Comparison of ENCODE assay signal across 8 cellular contexts in the genomic region with DNA sequence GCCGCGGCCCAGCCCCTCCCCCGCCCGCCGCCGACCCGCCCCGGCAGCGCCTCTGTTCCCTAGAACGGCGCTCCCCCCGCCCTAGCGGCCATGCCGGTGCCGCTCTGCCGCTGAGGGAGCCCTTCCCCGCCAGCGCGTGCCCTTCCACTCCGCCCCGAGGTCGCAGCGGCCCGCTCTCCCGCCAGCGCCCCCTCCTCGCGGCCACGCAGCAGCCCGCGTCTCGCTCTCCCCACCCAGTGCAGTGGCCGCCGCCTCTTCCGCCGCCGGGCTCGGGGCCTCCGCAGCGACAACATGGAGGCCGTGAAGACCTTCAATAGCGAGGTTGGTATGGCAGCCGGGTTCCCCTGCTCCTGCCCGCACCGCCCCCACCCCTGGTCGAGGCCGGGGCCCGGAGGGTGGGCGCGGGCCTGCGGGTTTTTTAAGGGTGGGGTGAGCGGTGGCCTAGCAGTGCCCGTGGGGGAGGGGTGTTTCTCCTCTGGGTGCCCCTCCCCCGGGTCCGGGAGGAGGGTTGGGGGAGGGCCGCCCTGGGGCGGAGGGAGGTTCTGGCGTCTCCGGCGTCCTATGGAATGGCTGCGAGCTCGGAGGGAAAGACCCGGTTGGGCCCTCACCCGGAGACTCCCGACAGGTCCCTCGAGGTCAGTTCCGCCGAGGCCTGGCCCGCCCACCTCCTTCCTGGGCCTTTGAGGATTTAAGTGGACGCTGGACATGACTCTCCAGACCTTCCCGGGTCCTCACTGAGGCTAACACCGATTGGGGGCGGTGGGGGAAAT. TPM values are rescaled to one million over a fixed set of nuclear protein-coding genes. Genes with fewer than 3 reads are reported as not detected.
DNase-seq lines count a peak whose midpoint lies in the region; ATAC-seq and TF ChIP-seq lines count a peak whose summit lies in the region.

No MANE protein-coding gene starts in this region.

- H3K4me3 ChIP-seq in IMR-90 (ENCODE audit: insufficient read depth, low read depth, low read length), result peak overlapping the region; percentile 87
- peak overlapping the region; percentile 98 for H3K4me3 ChIP-seq in OCI-LY7 (ENCODE audit: low read depth, low read length, poor library complexity, severe bottlenecking)
- H3K4me3 ChIP-seq in mononuclear cell (ENCODE audit: low read length), result peak overlapping the region; percentile 84

- H2AK5ac ChIP-seq in IMR-90 (ENCODE audit: low read depth, low read length), result peak overlapping the region; percentile 74

- DNase-seq in DMS 273 treated with DMSO at 0.1 percent for 48 hours (lab: John Stamatoyannopoulos, UW) (peak; percentile 77), IMR-90 (peak; percentile 97), OCI-LY7 (ENCODE audit: low spot score) (peak; percentile 88), activated T-cell treated with anti-CD3 and anti-CD28 coated beads for 4 hours (peak; percentile 80), epithelial cell of prostate (ENCODE audit: low read depth, low spot score) (peak; percentile 78)
- peak; percentile 78 to 79 for DNase-seq in stimulated activated CD8-positive, alpha-beta memory T cell treated with anti-CD3 and anti-CD28 coated beads, Interleukin-2, amount 100 ng/mL, for 48 hours (ENCODE audit: low read depth in 2 of 2)

- peaks cover 52% of the 10 kb centered on the region for H3K79me2 ChIP-seq in OCI-LY7 (ENCODE audit: insufficient read depth, low read depth, low read length)

- 0% methylated on average over 28 of the region's 73 CpGs; no CpG with 5 or more reads in 1 of the 2 experiments for WGBS in IMR-90 (ENCODE audit: extremely low coverage in 2 of 2, insufficient read length in 1 of 2), 2 experiments

- H2AK9ac ChIP-seq in IMR-90 (replicated peaks; ENCODE audit: low read depth, low read length, poor library complexity), result peak overlapping the region; percentile 97

- peaks cover 5% of the 10 kb centered on the region; the same call in 1 of the 2 replicates for H3K36me3 ChIP-seq in IMR-90 (ENCODE audit: control insufficient read depth, insufficient read depth, low read length)
- peaks cover 29% of the 10 kb centered on the region for H3K36me3 ChIP-seq in OCI-LY7 (ENCODE audit: insufficient read depth, low read length)

- H2AFZ ChIP-seq in IMR-90 (replicated peaks; ENCODE audit: low read length, poor library complexity) (peak overlapping the region; percentile 88), OCI-LY7 (ENCODE audit: low read length) (peak overlapping the region; percentile 96)

- H3K4me1 ChIP-seq in IMR-90 (ENCODE audit: control insufficient read depth, insufficient read depth, low read length) (peaks cover 2% of the 10 kb centered on the region), OCI-LY7 (ENCODE audit: insufficient read depth, low read length, poor library complexity, severe bottlenecking) (peaks cover 45% of the 10 kb centered on the region), mononuclear cell (ENCODE audit: insufficient read depth, low read length) (peaks cover 46% of the 10 kb centered on the region)

- POLR2A ChIA-PET in IMR-90 (lab: Charles Lee; ENCODE audit: unreplicated experiment) (interaction anchor here (0.6 kb wide), 1 partner anchor 75 kb away, joined by 4 read pairs; no protein-coding TSS in a partner anchor), OCI-LY7 (lab: Charles Lee) (interaction anchor here (0.5 to 3.9 kb wide), 4 partner anchors 14 to 80 kb away, joined by 3 to 16 read pairs (median 3); no protein-coding TSS in a partner anchor)

- H2BK15ac ChIP-seq in IMR-90 (ENCODE audit: low read depth, low read length), result no peak overlapping the region

- H2BK5ac ChIP-seq in IMR-90 (ENCODE audit: low read depth, low read length, poor library complexity, severe bottlenecking), result peak overlapping the region; percentile 98

- peak overlapping the region; percentile 100 for H3K27ac ChIP-seq in IMR-90 (ENCODE audit: insufficient read depth, low read length)
- H3K27ac ChIP-seq in OCI-LY7 (ENCODE audit: low read depth, low read length, poor library complexity, severe bottlenecking), result peak overlapping the region; percentile 77
- H3K27ac ChIP-seq in epithelial cell of prostate, result peak overlapping the region; percentile 95

- intact Hi-C loops in IMR-90 (cut with micrococcal nuclease), result loop anchor here (1.0 to 2.0 kb wide), 2 partner anchors 59 to 72 kb away; no protein-coding TSS in a partner anchor
- intact Hi-C loops in OCI-LY7 (cut with micrococcal nuclease; ENCODE audit: unreplicated experiment), result loop anchor here (1.0 to 5.0 kb wide), 4 partner anchors 58 to 444 kb away; no protein-coding TSS in a partner anchor

- H4K20me1 ChIP-seq in IMR-90 (ENCODE audit: insufficient read depth, low read length) (peaks cover 46% of the 10 kb centered on the region), OCI-LY7 (ENCODE audit: insufficient read depth, low read length) (peaks cover 32% of the 10 kb centered on the region)

- peak; percentile 96; the same call in 1 of the 2 replicates for TF ChIP-seq POLR2A in IMR-90 (IDR thresholded peaks at IDR 0.05; ENCODE audit: low read depth, low read length)

- no peaks in the 10 kb centered on the region for H3K27me3 ChIP-seq in IMR-90 (ENCODE audit: control insufficient read depth, insufficient read depth, low read length)
- no peaks in the 10 kb centered on the region for H3K27me3 ChIP-seq in mononuclear cell (ENCODE audit: insufficient read depth, low read length)

- ATAC-seq in GM21529 (IDR thresholded peaks at IDR 0.05; ENCODE audit: unreplicated experiment), result peak; percentile 80
- peak; percentile 94 for ATAC-seq in IMR-90 (ENCODE audit: low read depth)

- H3K79me1 ChIP-seq in IMR-90 (ENCODE audit: low read depth in 1 of 2, low read length in 2 of 2), result peaks cover 2 to 13% of the 10 kb centered on the region in 2 experiments; a peak in 2 of 4 replicates

- TF ChIP-seq CTCF in IMR-90 (conservative IDR thresholded peaks at IDR 0.05; ENCODE audit: low read depth, low read length) (no peak), OCI-LY7 (conservative IDR thresholded peaks at IDR 0.05; ENCODE audit: low read length) (no peak)

- H4K5ac ChIP-seq in IMR-90 (ENCODE audit: low read depth, low read length), result peak overlapping the region; percentile 47

- no peaks in the 10 kb centered on the region for H3K9me2 ChIP-seq in OCI-LY7 (ENCODE audit: insufficient read depth, low read length)

- dilution Hi-C loops in IMR-90 (cut with HindIII; ENCODE audit: low sequenced_read_pairs, unreplicated experiment), result no loop called here

- CTCF ChIA-PET in IMR-90 (lab: Yijun Ruan, JAX), result no interaction called here
- CTCF ChIA-PET in OCI-LY7 (lab: Charles Lee; ENCODE audit: unreplicated experiment), result no interaction called here

- H2BK120ac ChIP-seq in IMR-90 (ENCODE audit: low read depth, low read length), result peak overlapping the region; percentile 48

- in situ Hi-C loops in IMR-90 (cut with MboI; ENCODE audit: low sequenced_read_pairs), result no loop called here

- peak overlapping the region; percentile 63; the same call in 1 of the 2 replicates for H3K23ac ChIP-seq in IMR-90 (ENCODE audit: low read depth, low read length)

- H3K14ac ChIP-seq in IMR-90 (replicated peaks; ENCODE audit: low read depth, low read length), result peak overlapping the region; percentile 96

- H3K9me3 ChIP-seq in IMR-90 (ENCODE audit: control insufficient read depth, insufficient read depth, low read length) (no peaks in the 10 kb centered on the region), OCI-LY7 (ENCODE audit: low read length) (no peaks in the 10 kb centered on the region), mononuclear cell (ENCODE audit: low read depth, low read length) (no peaks in the 10 kb centered on the region)

- H3K9me1 ChIP-seq in IMR-90 (ENCODE audit: insufficient read depth, low read length), result peaks cover 15% of the 10 kb centered on the region

- peak overlapping the region; percentile 93 for H3K56ac ChIP-seq in IMR-90 (ENCODE audit: extremely low read depth, insufficient read depth, low read length)

- peak overlapping the region; percentile 94; the same call in 1 of the 2 replicates for H3K18ac ChIP-seq in IMR-90 (ENCODE audit: low read depth, low read length)

- peak overlapping the region; percentile 98 for H3K9ac ChIP-seq in IMR-90 (ENCODE audit: low read depth, low read length)

- TF ChIP-seq RAD21 in IMR-90 (IDR thresholded peaks at IDR 0.05; ENCODE audit: low read length), result no peak

- peak overlapping the region; percentile 97; a peak in 2 of 4 replicates for H4K8ac ChIP-seq in IMR-90 (ENCODE audit: low read depth in 2 of 2, low read length in 2 of 2)

- H4K91ac ChIP-seq in IMR-90 (ENCODE audit: insufficient read depth, low read depth, low read length), result peak overlapping the region; percentile 97

- no peak overlapping the region for H2BK20ac ChIP-seq in IMR-90 (ENCODE audit: low read depth, low read length)

- peak overlapping the region; percentile 78 for H3K4me2 ChIP-seq in IMR-90 (ENCODE audit: low read depth, low read length)
- H3K4me2 ChIP-seq in OCI-LY7 (ENCODE audit: low read length), result peak overlapping the region; percentile 98

- BruUV-seq in IMR-90 (replicated peaks; lab: Mats Ljungman, UMichigan) (no TSS peak), OCI-LY7 (replicated peaks; lab: Mats Ljungman, UMichigan) (no TSS peak)

- H3K4ac ChIP-seq in IMR-90 (ENCODE audit: low read depth, low read length), result peak overlapping the region; percentile 98

TF ChIP-seq in IMR-90, 13 proteins besides CTCF, POLR2A, EP300 and RAD21:
- TF ChIP-seq CEBPB (IDR thresholded peaks at IDR 0.05; ENCODE audit: low read depth, low read length), result no peak
- TF ChIP-seq MAZ (IDR thresholded peaks at IDR 0.05; ENCODE audit: borderline replicate concordance, low read depth, low read length), result peak; percentile 91
TF ChIP-seq in IMR-90: peak in this region for 1.

RNA-seq across cellular contexts. Expression of gene SCAF8, which starts 0.6 kb away (rescaled TPM):
- total RNA-seq in IMR-90 (2012; rRNA removed) (21.9 and 23.5 TPM in 2 replicates), OCI-LY7 (2022) (47.0 and 50.0 TPM in 2 replicates), mononuclear cell (83.4 TPM)
- polyA plus RNA-seq in IMR-90 (2012; rRNA removed), result 13.6 and 16.1 TPM in 2 replicates
- 4.1 and 6.9 TPM in 2 replicates for polyA plus RNA-seq in IMR-90 (2012; cell fraction: cytosol; rRNA removed)
- 5.1 and 23.0 TPM in 2 replicates for polyA plus RNA-seq in IMR-90 (2012; cell fraction: nucleus; rRNA removed; ENCODE audit: low replicate concordance)
- 23.9 and 25.8 TPM in 2 replicates for total RNA-seq in OCI-LY7 (2014; rRNA removed; shearing (Covaris generic))

Comparison
In these comparisons a context has a peak if more than half of its experiments do, and no peak if none do; other contexts are left out.
1. Peak in every context shown above with its lines: DNase-seq, ATAC-seq, H3K4me3 ChIP-seq and H3K27ac ChIP-seq.